ENCODE assay signal across 13 cellular contexts in the genomic region with DNA sequence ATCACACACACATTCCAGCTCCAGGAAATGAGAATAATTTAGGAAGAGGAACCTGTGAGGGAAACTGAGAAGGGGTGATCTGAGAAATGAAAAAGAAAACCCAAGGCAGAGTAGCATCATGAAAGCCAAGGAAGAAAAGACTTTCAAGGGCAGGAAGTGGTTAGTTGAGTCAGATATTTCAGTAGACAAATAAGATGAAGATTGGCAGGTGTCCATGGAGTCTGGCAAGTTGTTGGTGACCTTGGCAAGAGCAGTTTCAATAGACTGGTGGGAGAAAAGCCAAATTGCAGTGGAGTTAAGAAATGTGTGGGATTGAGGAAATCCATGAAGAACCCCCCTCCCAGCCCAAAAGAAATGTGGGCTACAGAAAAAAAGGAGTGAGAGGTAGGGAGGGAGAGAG. TPM values are rescaled to one million over a fixed set of nuclear protein-coding genes. Genes with fewer than 3 reads are reported as not detected.
A peak's percentile ranks its signal among the peaks of the same experiment; 100 is the strongest.
DNase-seq lines count a peak whose midpoint lies in the region; ATAC-seq and TF ChIP-seq lines count a peak whose summit lies in the region.
"Had no signal": no experiment of that assay in that cellular context is flagged by ENCODE, and none has a peak within 500 bp of the region (broad histone marks: within the 10 kb centered on the region; RNA-seq: fewer than 3 reads in every experiment).

No MANE protein-coding gene starts in this region.

- peaks cover 4% of the 10 kb centered on the region; the same call in 1 of the 2 replicates for H3K36me3 ChIP-seq in SJSA1
- H3K36me3 ChIP-seq: transverse colon had no signal

- H3K4me1 ChIP-seq in SJSA1 (replicated peaks), result peaks cover 11% of the 10 kb centered on the region

- no peaks in the 10 kb centered on the region for H3K9me3 ChIP-seq in SJSA1 (replicated peaks)
- H3K9me3 ChIP-seq: transverse colon had no signal

- ATAC-seq in HG03565 (IDR thresholded peaks at IDR 0.05; ENCODE audit: unreplicated experiment) (no peak), HG02884 (IDR thresholded peaks at IDR 0.05; ENCODE audit: unreplicated experiment) (no peak)

- no peak overlapping the region for H3K27ac ChIP-seq in SJSA1

- H3K27me3 ChIP-seq in SJSA1 (replicated peaks), result no peaks in the 10 kb centered on the region
- H3K27me3 ChIP-seq: transverse colon had no signal

- no peak for TF ChIP-seq CTCF in GM12865 (IDR thresholded peaks at IDR 0.05; ENCODE audit: insufficient read depth, low read depth, low read length, missing control alignments)

- DNase-seq in activated CD4-positive, alpha-beta T cell treated with anti-CD3 and anti-CD28 coated beads for 48 hours, result peak; percentile 43
- no peak for DNase-seq in activated CD4-positive, alpha-beta T cell treated with anti-CD3 and anti-CD28 coated beads, Interleukin-2, amount 50 U/mL, for 1 hour
- DNase-seq in GM12865 (ENCODE audit: low read depth) (peak; percentile 32), SJSA1 (ENCODE audit: low read depth in 1 of 2, low spot score in 2 of 2) (peak; percentile 33 to 49), myocyte (ENCODE audit: low read depth) (peak; percentile 3)
- no peak for DNase-seq in activated CD8-positive, alpha-beta memory T cell treated with anti-CD3 and anti-CD28 coated beads, Interleukin-2, amount 50 U/mL, for 4 hours
- DNase-seq: Karpas-422, NCI-H526 treated with DMSO at 0.1 percent for 48 hours, posterior cingulate gyrus, transverse colon had no signal

- H3K4me3 ChIP-seq in GM12865 (ENCODE audit: low read depth, low read length) (no peak overlapping the region), SJSA1 (no peak overlapping the region)
- H3K4me3 ChIP-seq: transverse colon had no signal

RNA-seq across cellular contexts. Expression of gene GNAO1, which starts 10.7 kb away (rescaled TPM):
- 5.1 and 8.5 TPM in 2 replicates for total RNA-seq in SJSA1 (2014; rRNA removed; shearing (Covaris generic))
- not detected in 2 replicates for total RNA-seq in myocyte
- polyA plus RNA-seq in myocyte (2012), result 0.11 TPM
- total RNA-seq: endothelial cell of umbilical vein had no signal
- polyA plus RNA-seq: endothelial cell of umbilical vein had no signal

Comparison
In these comparisons a context has a peak if more than half of its experiments do, and no peak if none do; other contexts are left out.
1. DNase-seq: peak in activated CD4-positive, alpha-beta T cell treated with anti-CD3 and anti-CD28 coated beads for 48 hours (single experiment), GM12865 (single experiment), SJSA1 (2 of 2) and myocyte (single experiment); none in activated CD4-positive, alpha-beta T cell treated with anti-CD3 and anti-CD28 coated beads, Interleukin-2, amount 50 U/mL, for 1 hour (single experiment) and activated CD8-positive, alpha-beta memory T cell treated with anti-CD3 and anti-CD28 coated beads, Interleukin-2, amount 50 U/mL, for 4 hours (single experiment).